ENCODE assay signal across 8 cellular contexts in genomic region chr2:85804583-85804982, GRCh38.
A peak's percentile ranks its signal among the peaks of the same experiment; 100 is the strongest.
DNase-seq lines count a peak whose midpoint lies in the region; ATAC-seq and TF ChIP-seq lines count a peak whose summit lies in the region.

No MANE protein-coding gene starts in this region.

- no peak overlapping the region for H3K4me3 ChIP-seq in choroid plexus epithelial cell (ENCODE audit: low read depth, low read length)

- DNase-seq in activated T-cell treated with anti-CD3 and anti-CD28 coated beads for 48 hours (ENCODE audit: low read depth) (peak; percentile 9), activated T-cell treated with anti-CD3 and anti-CD28 coated beads for 4 hours (no peak), NCI-H82 treated with DMSO at 0.1 percent for 48 hours (lab: John Stamatoyannopoulos, UW; ENCODE audit: unreplicated experiment) (peak; percentile 26), choroid plexus epithelial cell (ENCODE audit: low read depth) (no peak), nephron progenitor cell (no peak), inferior parietal cortex (ENCODE audit: extremely low spot score) (no peak)
- no peak for DNase-seq in stimulated activated CD4-positive, alpha-beta T cell treated with anti-CD3 and anti-CD28 coated beads, Interleukin-1b, Interleukin-23, amount 100 ng/mL, for 48 hours

- peaks cover 14% of the 10 kb centered on the region for H3K9me3 Mint-ChIP-seq in nephron progenitor cell

- H3K27me3 Mint-ChIP-seq in nephron progenitor cell (ENCODE audit: low read depth, poor library complexity) = peaks cover 13% of the 10 kb centered on the region

- H3K4me1 Mint-ChIP-seq in nephron progenitor cell = no peaks in the 10 kb centered on the region

- ATAC-seq in GM19467 (IDR thresholded peaks at IDR 0.05; ENCODE audit: unreplicated experiment) = no peak

- no peak overlapping the region for H3K4me3 Mint-ChIP-seq in nephron progenitor cell

- no peak overlapping the region for H3K27ac Mint-ChIP-seq in nephron progenitor cell

- no peaks in the 10 kb centered on the region for H3K36me3 Mint-ChIP-seq in nephron progenitor cell (ENCODE audit: low read depth)

- TF ChIP-seq CTCF in choroid plexus epithelial cell (conservative IDR thresholded peaks at IDR 0.05; ENCODE audit: low read depth, low read length) = peak; percentile 74
- TF ChIP-seq CTCF in nephron progenitor cell (IDR thresholded peaks at IDR 0.05) = peak; percentile 74

Comparison
In these comparisons a context has a peak if more than half of its experiments do, and no peak if none do; other contexts are left out.
1. DNase-seq: peak in activated T-cell treated with anti-CD3 and anti-CD28 coated beads for 48 hours (single experiment) and NCI-H82 treated with DMSO at 0.1 percent for 48 hours (single experiment); none in activated T-cell treated with anti-CD3 and anti-CD28 coated beads for 4 hours (single experiment), choroid plexus epithelial cell (single experiment), nephron progenitor cell (single experiment), stimulated activated CD4-positive, alpha-beta T cell treated with anti-CD3 and anti-CD28 coated beads, Interleukin-1b, Interleukin-23, amount 100 ng/mL, for 48 hours (single experiment) and inferior parietal cortex (single experiment).